Comparison of ENCODE assay signal across 6 cellular contexts in the genomic region with DNA sequence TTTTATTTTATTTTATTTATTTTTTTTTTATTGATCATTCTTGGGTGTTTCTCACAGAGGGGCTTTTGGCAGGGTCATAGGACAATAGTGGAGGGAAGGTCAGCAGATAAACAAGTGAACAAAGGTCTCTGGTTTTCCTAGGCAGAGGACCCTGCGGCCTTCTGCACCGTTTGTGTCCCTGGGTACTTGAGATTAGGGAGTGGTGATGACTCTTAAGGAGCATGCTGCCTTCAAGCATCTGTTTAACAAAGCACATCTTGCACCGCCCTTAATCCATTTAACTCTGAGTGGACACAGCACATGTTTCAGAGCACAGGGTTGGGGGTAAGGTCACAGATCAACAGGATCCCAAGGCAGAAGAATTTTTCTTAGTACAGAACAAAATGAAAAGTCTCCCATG. TPM values are rescaled to one million over a fixed set of nuclear protein-coding genes. Genes with fewer than 3 reads are reported as not detected.
"Had no signal": no experiment of that assay in that cellular context is flagged by ENCODE, and none has a peak within 500 bp of the region (broad histone marks: within the 10 kb centered on the region; RNA-seq: fewer than 3 reads in every experiment).

No MANE protein-coding gene starts in this region.

RNA-seq across cellular contexts. Expression of gene LGALS4, which starts 42.2 kb away (rescaled TPM):
- total RNA-seq: fibroblast of lung, foreskin keratinocyte, kidney epithelial cell, lung microvascular endothelial cell, renal cortical epithelial cell, skeletal muscle tissue had no signal
- polyA plus RNA-seq: fibroblast of lung had no signal
